ENCODE assay signal across 8 cellular contexts in genomic region chr5:72816297-72817075, GRCh38. TPM values are rescaled to one million over a fixed set of nuclear protein-coding genes. Genes with fewer than 3 reads are reported as not detected.
A peak's percentile ranks its signal among the peaks of the same experiment; 100 is the strongest.
DNase-seq lines count a peak whose midpoint lies in the region; ATAC-seq, FAIRE-seq and TF ChIP-seq lines count a peak whose summit lies in the region.

TNPO1 (plus strand) TSS chr5:72816661; CDS start chr5:72816738, 77 bp downstream.

- DNase-seq in GM19239 (ENCODE audit: insufficient read length, low spot score) = peak; percentile 59
- peak; percentile 97 for DNase-seq in NCI-H69 (lab: John Stamatoyannopoulos, UW)
- DNase-seq in activated CD4-positive, alpha-beta memory T cell treated with anti-CD3 and anti-CD28 coated beads for 36 hours = peak; percentile 89
- peak; percentile 83 to 96 for DNase-seq in dermis microvascular lymphatic vessel endothelial cell (ENCODE audit: low read depth in 2 of 2)
- DNase-seq in stimulated activated CD4-positive, alpha-beta T cell treated with anti-CD3 and anti-CD28 coated beads, Interleukin-4, amount 100 ng/mL, for 1 hour = peak; percentile 87

- peak within 1 kb of the TSS; percentile 85 for H3K27ac Mint-ChIP-seq in activated CD4-positive, alpha-beta memory T cell treated with anti-CD3 and anti-CD28 coated beads for 36 hours

- peak within 1 kb of the TSS; percentile 92 to 98 (median 94) for H3K27ac ChIP-seq in BLaER1 treated with 17β-estradiol and CSF1 and Interleukin-3, amounts not matched to agents 10 nM and 100 nM
- peak within 1 kb of the TSS; percentile 80 to 91 for H3K27ac ChIP-seq in liver (ENCODE audit: low read depth in 1 of 2, low read length in 2 of 2)

- peak within 1 kb of the TSS; percentile 92 to 98 (median 95) for H3K9ac ChIP-seq in BLaER1 treated with 17β-estradiol and CSF1 and Interleukin-3, amounts not matched to agents 10 nM and 100 nM
- H3K9ac ChIP-seq in liver (ENCODE audit: low read depth in 1 of 2, low read length in 2 of 2) = peak within 1 kb of the TSS; percentile 57 to 93

- no peaks in the 10 kb centered on the region for H3K9me3 ChIP-seq in BLaER1 treated with 17β-estradiol and CSF1 and Interleukin-3, amounts not matched to agents 10 nM and 100 nM (replicated peaks in 1 of 11)
- no peaks in the 10 kb centered on the region for H3K9me3 ChIP-seq in liver (ENCODE audit: control insufficient read depth in 4 of 4, low read length in 3 of 4)

- no peak for TF ChIP-seq CTCF in liver (IDR thresholded peaks at IDR 0.05; ENCODE audit: low read depth, low read length, missing input control)

- H3K36me3 Mint-ChIP-seq in activated CD4-positive, alpha-beta memory T cell treated with anti-CD3 and anti-CD28 coated beads for 36 hours = no peaks in the 10 kb centered on the region

- peak; percentile 81 for ATAC-seq in HG03442 (IDR thresholded peaks at IDR 0.05; ENCODE audit: unreplicated experiment)

- intact Hi-C loops in activated CD4-positive, alpha-beta memory T cell treated with anti-CD3 and anti-CD28 coated beads for 36 hours (cut with micrococcal nuclease) = loop anchor here (1.0 to 5.0 kb wide), 2 partner anchors 32 to 141 kb away; partner anchors contain the start of gene FCHO2

- H3K4me2 ChIP-seq in BLaER1 treated with 17β-estradiol and CSF1 and Interleukin-3, amounts not matched to agents 10 nM and 100 nM = peak within 1 kb of the TSS; percentile 75 to 97 (median 90)

- POLR2A ChIA-PET in activated CD4-positive, alpha-beta memory T cell treated with anti-CD3 and anti-CD28 coated beads for 36 hours (lab: Charles Lee) = interaction anchor here (1.6 to 3.0 kb wide), 2 partner anchors 32 to 497 kb away, joined by 8 to 31 read pairs; partner anchors contain the start of genes MRPS27 and PTCD2

- peaks cover 15% of the 10 kb centered on the region for H3K4me1 Mint-ChIP-seq in activated CD4-positive, alpha-beta memory T cell treated with anti-CD3 and anti-CD28 coated beads for 36 hours (ENCODE audit: low read depth)

- peaks cover 0 to 20% (median 8%) of the 10 kb centered on the region in 11 experiments; a peak in 7 of 22 replicates for H4K20me1 ChIP-seq in BLaER1 treated with 17β-estradiol and CSF1 and Interleukin-3, amounts not matched to agents 10 nM and 100 nM

- peak within 1 kb of the TSS; percentile 88 for H3K4me3 Mint-ChIP-seq in activated CD4-positive, alpha-beta memory T cell treated with anti-CD3 and anti-CD28 coated beads for 36 hours

- H3K9me3 Mint-ChIP-seq in activated CD4-positive, alpha-beta memory T cell treated with anti-CD3 and anti-CD28 coated beads for 36 hours = no peaks in the 10 kb centered on the region

- TF ChIP-seq RAD21 in liver (IDR thresholded peaks at IDR 0.05) = peak; percentile 15 to 27

- under 1% methylated on average over 93 of the region's 93 CpGs for WGBS in liver

- peaks cover 14 to 41% (median 26%) of the 10 kb centered on the region in 10 experiments for H3K4me1 ChIP-seq in BLaER1 treated with 17β-estradiol and CSF1 and Interleukin-3, amounts not matched to agents 10 nM and 100 nM
- H3K4me1 ChIP-seq in liver (ENCODE audit: control insufficient read depth in 4 of 4, insufficient read depth in 4 of 4, low read length in 3 of 4) = peaks cover 0 to 17% (median 12%) of the 10 kb centered on the region in 4 donors

- H3K36me3 ChIP-seq in BLaER1 treated with 17β-estradiol and CSF1 and Interleukin-3, amounts not matched to agents 10 nM and 100 nM = 0 out of 22 replicates have a peak, but pooled peaks cover 0 to 4% (median 0%) of the 10 kb centered on the region in 11 experiments
- H3K36me3 ChIP-seq in liver (ENCODE audit: control insufficient read depth in 4 of 4, insufficient read depth in 3 of 4, low read depth in 1 of 4, low read length in 3 of 4) = no peaks in the 10 kb centered on the region

- H3K4me3 ChIP-seq in BLaER1 treated with 17β-estradiol and CSF1 and Interleukin-3, amounts not matched to agents 10 nM and 100 nM = peak within 1 kb of the TSS; percentile 74 to 85 (median 78)
- H3K4me3 ChIP-seq in liver (ENCODE audit: low read depth in 1 of 3, low read length in 3 of 3) = peak within 1 kb of the TSS; percentile 71 to 83 (median 77)

- peaks cover 14% of the 10 kb centered on the region for H3K27me3 Mint-ChIP-seq in activated CD4-positive, alpha-beta memory T cell treated with anti-CD3 and anti-CD28 coated beads for 36 hours

- FAIRE-seq in GM19239 (lab: Jason Lieb, UNC) = peak; percentile 86

- CTCF ChIA-PET in activated CD4-positive, alpha-beta memory T cell treated with anti-CD3 and anti-CD28 coated beads for 36 hours (lab: Charles Lee) = interaction anchor here (0.8 to 4.5 kb wide), 3 partner anchors 26 to 206 kb away, joined by 3 to 57 read pairs (median 20); no protein-coding TSS in a partner anchor

- H3K27me3 ChIP-seq in BLaER1 treated with 17β-estradiol and CSF1 and Interleukin-3, amounts not matched to agents 10 nM and 100 nM = no peaks in the 10 kb centered on the region
- H3K27me3 ChIP-seq in liver (ENCODE audit: control insufficient read depth in 4 of 4, insufficient read depth in 4 of 4, low read length in 3 of 4) = no peaks in the 10 kb centered on the region

TF ChIP-seq in liver, 16 proteins besides CTCF, POLR2A, EP300 and RAD21:
- peak; percentile 88 for TF ChIP-seq REST (IDR thresholded peaks at IDR 0.05)
- peak; percentile 80 for TF ChIP-seq YY1 (IDR thresholded peaks at IDR 0.05)
- no peak for TF ChIP-seq JUND (IDR thresholded peaks at IDR 0.05)
- peak; percentile 9 for TF ChIP-seq TAF1 (conservative IDR thresholded peaks at IDR 0.05)
- peak; percentile 33 for TF ChIP-seq FOXA1 (IDR thresholded peaks at IDR 0.05)
- no peak for TF ChIP-seq ZBTB33 (IDR thresholded peaks at IDR 0.05)
- TF ChIP-seq NR2F2 (IDR thresholded peaks at IDR 0.05) = no peak
- no peak for TF ChIP-seq FOXA2 (IDR thresholded peaks at IDR 0.05)
- peak; percentile 45 for TF ChIP-seq SP1 (IDR thresholded peaks at IDR 0.05)

RNA-seq across cellular contexts. Expression of gene TNPO1, which starts in this region (rescaled TPM):
- total RNA-seq in activated CD4-positive, alpha-beta memory T cell treated with anti-CD3 and anti-CD28 coated beads for 36 hours = 10 to 100 TPM; 92.0 to 95.4 TPM
- total RNA-seq in dermis microvascular lymphatic vessel endothelial cell = 269 and 330 TPM in 2 replicates
- 10 to 100 TPM; 42.1 to 95.8 TPM for total RNA-seq in liver
- 10 to 100 TPM in 1 of 2 donors, 1 to 10 TPM in 1; 5.7 to 16.2 TPM for polyA plus RNA-seq in liver

Comparison
In these comparisons a context has a peak if more than half of its experiments do, and no peak if none do; other contexts are left out.
1. Peak in every context shown above with its lines: DNase-seq, ATAC-seq, H3K4me3 ChIP-seq and H3K27ac ChIP-seq.